Comparison of ENCODE assay signal across 8 cellular contexts in the genomic region with DNA sequence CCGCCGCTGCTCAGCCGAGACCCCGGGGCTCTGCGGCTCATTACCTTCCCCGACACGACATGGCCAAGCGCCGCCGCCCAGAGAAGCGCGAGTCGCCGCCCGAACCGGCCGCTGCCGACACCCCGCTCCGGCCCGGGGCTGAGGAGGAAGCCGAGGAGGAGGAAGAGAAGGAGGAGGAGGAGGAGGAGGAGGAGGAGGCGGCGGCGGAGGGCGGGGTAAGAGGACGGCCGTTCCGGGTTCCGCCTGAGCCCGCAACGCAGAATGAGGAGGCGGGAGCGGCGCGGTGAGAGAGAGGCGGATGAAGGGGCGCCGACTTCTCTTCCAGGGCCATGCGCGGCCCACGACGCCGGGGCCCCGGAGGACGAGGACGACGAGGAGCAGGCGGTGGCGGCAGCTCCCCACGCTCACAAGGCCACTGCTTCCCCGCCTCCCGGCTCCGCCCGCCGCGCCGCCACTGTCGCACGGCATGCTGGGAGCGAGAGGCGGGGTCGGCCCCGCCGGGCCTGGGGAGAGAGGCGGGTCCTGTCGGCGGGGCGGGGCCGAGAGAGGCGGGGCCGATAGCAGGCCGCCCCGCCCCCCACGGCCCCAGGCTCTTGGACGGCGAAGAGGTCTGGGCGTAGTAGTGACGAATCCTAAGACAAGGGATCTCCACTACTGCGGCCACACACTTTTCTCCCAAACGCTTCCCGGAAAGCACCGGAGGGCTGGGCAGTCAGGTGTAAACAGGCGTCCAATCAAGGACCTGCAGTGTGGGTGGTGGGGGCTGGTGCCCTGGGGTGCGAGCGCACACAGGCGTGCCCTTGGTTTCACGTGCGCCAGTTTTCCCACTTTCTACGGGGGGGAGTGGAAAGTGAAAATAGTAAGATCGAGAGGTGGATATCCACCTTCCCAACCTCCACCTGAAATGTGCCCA.
DNase-seq lines count a peak whose midpoint lies in the region; ATAC-seq and TF ChIP-seq lines count a peak whose summit lies in the region.
"Not testable (repeated sequence)": the region's sequence is repeated elsewhere in the genome, so short reads cannot be mapped to it uniquely, and the experiment has no call there.

No MANE protein-coding gene starts in this region.

- WGBS in thyroid gland, 2 donors, result 0 to 3% methylated on average over 31 to 53 of the region's 91 CpGs

- H3K27ac ChIP-seq in parathyroid adenoma (peak overlapping the region; percentile 88), thyroid gland (peak overlapping the region; percentile 80 to 93 (median 85))

- not testable (repeated sequence) for H3K36me3 ChIP-seq in parathyroid adenoma (ENCODE audit: control insufficient read depth, insufficient read depth, low read length); thyroid gland

- H3K27me3 Mint-ChIP-seq in activated naive CD8-positive, alpha-beta T cell treated with anti-CD3 and anti-CD28 coated beads, Interleukin-2, amount 50 U/mL, for 24 hours, result not testable (repeated sequence)

- not testable (repeated sequence) for H3K4me1 ChIP-seq in parathyroid adenoma, thyroid gland

- TF ChIP-seq POLR2A in thyroid gland (IDR thresholded peaks at IDR 0.05), result peak in 1 of 2 donors; percentile 71

- H3K9me3 ChIP-seq in parathyroid adenoma (ENCODE audit: control insufficient read depth, low read length); thyroid gland: not testable (repeated sequence)

- CTCF ChIA-PET in GM10248 (lab: Yijun Ruan, JAX), result not testable (repeated sequence)

- intact Hi-C loops in cardiac septum (cut with DNase I); thyroid gland (cut with DNase I): not testable (repeated sequence)

- TF ChIP-seq CTCF in GM10248 (IDR thresholded peaks at IDR 0.05; ENCODE audit: control extremely low read depth, extremely low read depth, low read depth, missing control alignments); parathyroid adenoma (IDR thresholded peaks at IDR 0.05); thyroid gland (IDR thresholded peaks at IDR 0.05): not testable (repeated sequence)

- POLR2A ChIA-PET in GM10248 (lab: Yijun Ruan, JAX), result interaction anchor here (0.6 kb wide), 1 partner anchor 189 kb away, joined by 3 read pairs; a partner anchor contains a TSS

- H2AFZ ChIP-seq in parathyroid adenoma, result peak overlapping the region; percentile 91

- DNase-seq in GM10248 (ENCODE audit: extremely low spot score) (peak; percentile 64), NCI-H1105 treated with DMSO at 0.1 percent for 48 hours (lab: John Stamatoyannopoulos, UW) (peak; percentile 88), SW480 (ENCODE audit: low spot score) (peak; percentile 85), cardiac septum (ENCODE audit: low spot score) (peak; percentile 97), thyroid gland (peak; percentile 89 to 90)
- peak; percentile 92 for DNase-seq in activated naive CD8-positive, alpha-beta T cell treated with anti-CD3 and anti-CD28 coated beads, Interleukin-2, amount 50 U/mL, for 24 hours

- H3K9me3 Mint-ChIP-seq in activated naive CD8-positive, alpha-beta T cell treated with anti-CD3 and anti-CD28 coated beads, Interleukin-2, amount 50 U/mL, for 24 hours, result not testable (repeated sequence)

- peaks cover 45% of the 10 kb centered on the region for H3K4me1 Mint-ChIP-seq in activated naive CD8-positive, alpha-beta T cell treated with anti-CD3 and anti-CD28 coated beads, Interleukin-2, amount 50 U/mL, for 24 hours

- peak overlapping the region; percentile 49 for H3K4me2 ChIP-seq in parathyroid adenoma (ENCODE audit: low read length)

- peaks cover 16% of the 10 kb centered on the region for H3K36me3 Mint-ChIP-seq in activated naive CD8-positive, alpha-beta T cell treated with anti-CD3 and anti-CD28 coated beads, Interleukin-2, amount 50 U/mL, for 24 hours (ENCODE audit: low read depth)

- peak overlapping the region; percentile 85 for H3K27ac Mint-ChIP-seq in activated naive CD8-positive, alpha-beta T cell treated with anti-CD3 and anti-CD28 coated beads, Interleukin-2, amount 50 U/mL, for 24 hours

- peak overlapping the region; percentile 63 for H3K4me3 ChIP-seq in parathyroid adenoma (ENCODE audit: low read depth, low read length)
- peak overlapping the region in 2 of 3 donors; percentile 58 to 66 for H3K4me3 ChIP-seq in thyroid gland (replicated peaks in 1 of 3)

- ATAC-seq in HG02623 (IDR thresholded peaks at IDR 0.05; ENCODE audit: unreplicated experiment), result peak; percentile 68
- peak; percentile 78 for ATAC-seq in activated naive CD8-positive, alpha-beta T cell treated with anti-CD3 and anti-CD28 coated beads, Interleukin-2, amount 50 U/mL, for 24 hours

- H3K9ac ChIP-seq in parathyroid adenoma, result peak overlapping the region; percentile 43

- peak overlapping the region; percentile 77 for H3K4me3 Mint-ChIP-seq in activated naive CD8-positive, alpha-beta T cell treated with anti-CD3 and anti-CD28 coated beads, Interleukin-2, amount 50 U/mL, for 24 hours

- H3K79me2 ChIP-seq in parathyroid adenoma, result not testable (repeated sequence)

- H3K27me3 ChIP-seq in parathyroid adenoma (ENCODE audit: control insufficient read depth, insufficient read depth, low read length); thyroid gland: not testable (repeated sequence)

Comparison
In these comparisons a context has a peak if more than half of its experiments do, and no peak if none do; other contexts are left out.
1. Peak in every context shown above with its lines: DNase-seq, ATAC-seq, H3K4me3 ChIP-seq and H3K27ac ChIP-seq.